In genomic region chr6:85684809-85685171, GRCh38 we compare ENCODE assay signal across 17 cellular contexts.
"Had no signal": no experiment of that assay in that cellular context is flagged by ENCODE, and none has a peak within 500 bp of the region (broad histone marks: within the 10 kb centered on the region; RNA-seq: fewer than 3 reads in every experiment).

No MANE protein-coding gene starts in this region.

- H3K4me3 Mint-ChIP-seq: mesothelial cell of epicardium had no signal

- H3K9me3 ChIP-seq: esophagus muscularis mucosa, heart right ventricle, left lung, lower lobe of right lung, mucosa of descending colon had no signal

- H3K27ac Mint-ChIP-seq: mesothelial cell of epicardium had no signal

- DNase-seq: dermis blood vessel endothelial cell; dorsolateral prefrontal cortex; effector CD4-positive, alpha-beta T cell; effector memory CD4-positive, alpha-beta T cell; foreskin keratinocyte; glutamatergic neuron; head of caudate nucleus; heart right ventricle; hippocampal formation; left cardiac atrium; left lung; left ventricle myocardium superior; lower lobe of right lung; mucosa of descending colon had no signal

- H3K36me3 ChIP-seq: esophagus muscularis mucosa, heart right ventricle, left lung, lower lobe of right lung had no signal

- ATAC-seq: foreskin keratinocyte, left cardiac atrium, left lung, left ventricle myocardium superior, lower lobe of right lung, mucosa of descending colon had no signal

- H3K27me3 ChIP-seq: dorsolateral prefrontal cortex, esophagus muscularis mucosa, foreskin keratinocyte, heart right ventricle, left lung had no signal

- H3K27ac ChIP-seq: coronary artery, dorsolateral prefrontal cortex, esophagus muscularis mucosa, foreskin keratinocyte, heart right ventricle, left lung, lower lobe of right lung had no signal

- H3K4me3 ChIP-seq: coronary artery, dorsolateral prefrontal cortex, esophagus muscularis mucosa, heart right ventricle, left lung, lower lobe of right lung, mucosa of descending colon had no signal

- H3K36me3 Mint-ChIP-seq: mesothelial cell of epicardium had no signal
